In genomic region chr13:29771247-29771646, GRCh38 we compare ENCODE assay signal across 8 cellular contexts.
A peak's percentile ranks its signal among the peaks of the same experiment; 100 is the strongest.
DNase-seq lines count a peak whose midpoint lies in the region; ATAC-seq, FAIRE-seq and TF ChIP-seq lines count a peak whose summit lies in the region.

No MANE protein-coding gene starts in this region.

- no peak overlapping the region for H3K4me3 Mint-ChIP-seq in type B pancreatic cell
- no peak overlapping the region for H3K4me3 Mint-ChIP-seq in stimulated activated naive CD8-positive, alpha-beta T cell treated with anti-CD3 and anti-CD28 coated beads, Interleukin-15, amount 100 ng/mL, for 72 hours

- no peaks in the 10 kb centered on the region for H3K4me1 ChIP-seq in BE2C

- H3K9me3 ChIP-seq in BE2C = no peaks in the 10 kb centered on the region

- H3K4me1 Mint-ChIP-seq in type B pancreatic cell (ENCODE audit: unreplicated experiment) = peaks cover 4% of the 10 kb centered on the region
- peaks cover 4% of the 10 kb centered on the region for H3K4me1 Mint-ChIP-seq in stimulated activated naive CD8-positive, alpha-beta T cell treated with anti-CD3 and anti-CD28 coated beads, Interleukin-15, amount 100 ng/mL, for 72 hours

- no peak for DNase-seq in BE2C
- DNase-seq in HCEC 1CT = peak; percentile 19
- DNase-seq in SK-MEL-5 (ENCODE audit: low read depth, low spot score) = peak; percentile 58
- DNase-seq in frontal cortex (ENCODE audit: low spot score in 2 of 2) = no peak
- DNase-seq in type B pancreatic cell (ENCODE audit: extremely low spot score, unreplicated experiment) = no peak
- no peak for DNase-seq in stimulated activated naive CD8-positive, alpha-beta T cell treated with anti-CD3 and anti-CD28 coated beads, Interleukin-15, amount 100 ng/mL, for 72 hours
- no peak for DNase-seq in hypothalamus (lab: John Stamatoyannopoulos, UW)

- no peak overlapping the region for H3K4me3 ChIP-seq in BE2C (ENCODE audit: low read depth, low read length)

- no peak for ATAC-seq in stimulated activated naive CD8-positive, alpha-beta T cell treated with anti-CD3 and anti-CD28 coated beads, Interleukin-15, amount 100 ng/mL, for 72 hours
- no peak for ATAC-seq in GM21717 (IDR thresholded peaks at IDR 0.05; ENCODE audit: unreplicated experiment)

- no peaks in the 10 kb centered on the region for H3K27me3 Mint-ChIP-seq in type B pancreatic cell
- H3K27me3 Mint-ChIP-seq in stimulated activated naive CD8-positive, alpha-beta T cell treated with anti-CD3 and anti-CD28 coated beads, Interleukin-15, amount 100 ng/mL, for 72 hours = no peaks in the 10 kb centered on the region

- peak; percentile 57 for FAIRE-seq in frontal cortex (lab: Jason Lieb, UNC)

- H3K36me3 ChIP-seq in BE2C = no peaks in the 10 kb centered on the region

- TF ChIP-seq CTCF in BE2C (IDR thresholded peaks at IDR 0.05; ENCODE audit: low read depth, low read length) (peak; percentile 47; the same call in 1 of the 2 replicates), type B pancreatic cell (conservative IDR thresholded peaks at IDR 0.05) (peak; percentile 75)

- no peaks in the 10 kb centered on the region for H3K9me3 Mint-ChIP-seq in type B pancreatic cell
- no peaks in the 10 kb centered on the region for H3K9me3 Mint-ChIP-seq in stimulated activated naive CD8-positive, alpha-beta T cell treated with anti-CD3 and anti-CD28 coated beads, Interleukin-15, amount 100 ng/mL, for 72 hours

- no peaks in the 10 kb centered on the region for H3K27me3 ChIP-seq in BE2C

- H3K36me3 Mint-ChIP-seq in type B pancreatic cell = peaks cover 14% of the 10 kb centered on the region

- H3K27ac Mint-ChIP-seq in type B pancreatic cell = no peak overlapping the region
- no peak overlapping the region for H3K27ac Mint-ChIP-seq in stimulated activated naive CD8-positive, alpha-beta T cell treated with anti-CD3 and anti-CD28 coated beads, Interleukin-15, amount 100 ng/mL, for 72 hours

- in situ Hi-C loops in SK-MEL-5 (cut with HindIII; ENCODE audit: low pct_unique_long_range_greater_than_20kb, low sequenced_read_pairs) = no loop called here

Comparison
In these comparisons a context has a peak if more than half of its experiments do, and no peak if none do; other contexts are left out.
1. DNase-seq: peak in HCEC 1CT (single experiment) and SK-MEL-5 (single experiment); none in BE2C (single experiment), frontal cortex (0 of 2), type B pancreatic cell (single experiment), stimulated activated naive CD8-positive, alpha-beta T cell treated with anti-CD3 and anti-CD28 coated beads, Interleukin-15, amount 100 ng/mL, for 72 hours (0 of 2) and hypothalamus (0 of 51).